In the genomic region with DNA sequence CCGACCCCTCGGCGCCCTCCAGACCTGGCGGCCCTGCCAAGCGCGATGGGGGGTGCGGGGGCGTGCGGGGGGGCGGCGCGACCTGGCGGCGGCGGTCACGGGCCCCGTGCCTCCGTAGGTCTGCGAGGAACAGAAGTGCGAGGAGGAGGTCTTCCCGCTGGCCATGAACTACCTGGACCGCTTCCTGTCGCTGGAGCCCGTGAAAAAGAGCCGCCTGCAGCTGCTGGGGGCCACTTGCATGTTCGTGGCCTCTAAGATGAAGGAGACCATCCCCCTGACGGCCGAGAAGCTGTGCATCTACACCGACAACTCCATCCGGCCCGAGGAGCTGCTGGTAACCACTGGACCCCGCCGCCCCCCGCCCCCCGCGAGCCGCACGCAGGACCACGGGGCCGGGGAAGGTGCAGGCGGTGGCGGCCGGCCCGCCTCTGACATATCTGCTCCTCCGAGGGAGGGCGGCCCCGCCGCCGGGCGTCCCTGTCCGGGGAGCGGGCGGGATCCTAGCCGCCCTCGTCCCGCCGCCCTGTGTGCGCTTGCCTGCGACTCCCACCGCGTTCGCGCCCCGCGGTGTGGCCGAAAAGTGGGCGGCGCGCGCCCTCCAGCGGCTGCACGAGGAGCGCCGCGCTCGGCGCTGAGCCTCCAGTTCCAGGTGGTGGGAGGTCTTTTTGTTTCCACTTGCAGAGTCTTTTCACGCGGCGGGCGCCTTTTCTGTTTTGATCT, we compare ENCODE assay signal across 8 cellular contexts. TPM values are rescaled to one million over a fixed set of nuclear protein-coding genes. Genes with fewer than 3 reads are reported as not detected.
A peak's percentile ranks its signal among the peaks of the same experiment; 100 is the strongest.
DNase-seq lines count a peak whose midpoint lies in the region; ATAC-seq and TF ChIP-seq lines count a peak whose summit lies in the region.

No MANE protein-coding gene starts in this region.

- ATAC-seq in HG03045 (IDR thresholded peaks at IDR 0.05; ENCODE audit: unreplicated experiment): no peak

- intact Hi-C loops in lower leg skin (cut with DNase I; ENCODE audit: low total_unique reads): no loop called here

- POLR2A ChIA-PET in HEK293T (lab: Yijun Ruan, JAX): interaction anchor here (1.1 kb wide), 1 partner anchor 32 kb away, joined by 4 read pairs; a partner anchor contains a TSS

- CTCF ChIA-PET in HEK293T (lab: Yijun Ruan, JAX): interaction anchor here (0.7 to 1.0 kb wide), 3 partner anchors 511 to 540 kb away, joined by 3 to 6 read pairs (median 3); no protein-coding TSS in a partner anchor

- H3K4me3 ChIP-seq in lower leg skin (ENCODE audit: low read depth, poor library complexity, severe bottlenecking): peak overlapping the region; percentile 75

- 1% methylated on average over 33 to 74 of the region's 81 CpGs for WGBS in lower leg skin, 2 donors

- TF ChIP-seq POLR2A in lower leg skin (IDR thresholded peaks at IDR 0.05): no peak

- peak; percentile 61 for DNase-seq in DMS53 treated with DMSO at 0.1 percent for 48 hours (lab: John Stamatoyannopoulos, UW; ENCODE audit: unreplicated experiment)
- peak; percentile 79 for DNase-seq in HEK293T (ENCODE audit: extremely low spot score)
- DNase-seq in NCI-H446 (lab: John Stamatoyannopoulos, UW): peak; percentile 41 to 80
- DNase-seq in activated CD4-positive, alpha-beta T cell treated with anti-CD3 and anti-CD28 coated beads, Interleukin-2, amount 50 U/mL, for 1 hour: peak; percentile 77
- peak; percentile 89 for DNase-seq in dermis blood vessel endothelial cell
- peak; percentile 52 to 96 for DNase-seq in lower leg skin (ENCODE audit: low spot score in 2 of 2)
- peak; percentile 84 for DNase-seq in stimulated activated CD4-positive, alpha-beta T cell treated with anti-CD3 and anti-CD28 coated beads, Interleukin-4, amount 100 ng/mL, for 1 hour

- TF ChIP-seq CTCF in lower leg skin (IDR thresholded peaks at IDR 0.05): peak in 2 of 3 donors; percentile 16 to 28

TF ChIP-seq in HEK293T, 16 proteins besides CTCF, POLR2A, EP300 and RAD21:
- TF ChIP-seq HDGF (IDR thresholded peaks at IDR 0.05; ENCODE audit: borderline replicate concordance) (no peak), L3MBTL2 (conservative IDR thresholded peaks at IDR 0.05) (no peak), SUZ12 (IDR thresholded peaks at IDR 0.05) (no peak), LEF1 (IDR thresholded peaks at IDR 0.05; ENCODE audit: borderline replicate concordance) (no peak), FOXM1 (IDR thresholded peaks at IDR 0.05; ENCODE audit: borderline replicate concordance) (no peak), TARDBP (IDR thresholded peaks at IDR 0.05) (no peak), ZNF384 (IDR thresholded peaks at IDR 0.05) (no peak), BHLHE40 (IDR thresholded peaks at IDR 0.05; ENCODE audit: borderline replicate concordance) (no peak), ELF4 (IDR thresholded peaks at IDR 0.05) (no peak), CTBP1 (IDR thresholded peaks at IDR 0.05; ENCODE audit: borderline replicate concordance) (no peak; the same call in 1 of the 2 replicates), NFRKB (IDR thresholded peaks at IDR 0.05) (no peak), FOXA1 (IDR thresholded peaks at IDR 0.05) (no peak), FOXK2 (IDR thresholded peaks at IDR 0.05) (no peak), SP1 (IDR thresholded peaks at IDR 0.05) (no peak), ARNT (IDR thresholded peaks at IDR 0.05) (no peak)
- TF ChIP-seq, protein P1, sequence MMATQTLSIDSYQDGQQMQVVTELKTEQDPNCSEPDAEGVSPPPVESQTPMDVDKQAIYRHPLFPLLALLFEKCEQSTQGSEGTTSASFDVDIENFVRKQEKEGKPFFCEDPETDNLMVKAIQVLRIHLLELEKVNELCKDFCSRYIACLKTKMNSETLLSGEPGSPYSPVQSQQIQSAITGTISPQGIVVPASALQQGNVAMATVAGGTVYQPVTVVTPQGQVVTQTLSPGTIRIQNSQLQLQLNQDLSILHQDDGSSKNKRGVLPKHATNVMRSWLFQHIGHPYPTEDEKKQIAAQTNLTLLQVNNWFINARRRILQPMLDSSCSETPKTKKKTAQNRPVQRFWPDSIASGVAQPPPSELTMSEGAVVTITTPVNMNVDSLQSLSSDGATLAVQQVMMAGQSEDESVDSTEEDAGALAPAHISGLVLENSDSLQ (IDR thresholded peaks at IDR 0.05): no peak

RNA-seq across cellular contexts. Expression of a gene that starts 2.1 kb away (rescaled TPM):
- total RNA-seq in dermis blood vessel endothelial cell (445 and 452 TPM in 2 replicates), lower leg skin (100 to 1,000 TPM; 194 to 370 (median 229) TPM)

RNA-seq across cellular contexts. Expression of a gene that starts 32.1 kb away (rescaled TPM):
- total RNA-seq in dermis blood vessel endothelial cell (11.9 and 16.0 TPM in 2 replicates), lower leg skin (10 to 100 TPM; 15.2 to 69.2 (median 27.2) TPM)
